36 cellular contexts compared by ENCODE assay signal in the genomic region with DNA sequence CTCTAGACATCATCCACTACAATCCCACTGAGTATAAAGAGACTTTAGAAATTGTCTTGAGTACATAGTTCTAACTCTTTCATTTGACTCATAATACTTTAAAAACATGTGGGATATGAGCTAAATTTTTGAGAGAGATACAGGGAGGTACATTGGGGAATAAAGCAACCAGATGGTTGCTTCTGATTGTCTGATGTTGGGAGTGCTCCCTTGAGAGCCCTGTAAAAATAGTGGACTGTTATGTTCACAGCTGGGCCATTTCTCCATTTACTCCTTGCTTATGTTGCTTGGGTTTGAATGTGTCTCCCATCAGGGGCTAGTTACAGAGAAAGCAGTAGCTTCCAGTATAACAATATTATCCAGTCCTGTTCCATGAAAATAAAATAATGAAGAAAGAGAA.
"Had no signal": no experiment of that assay in that cellular context is flagged by ENCODE, and none has a peak within 500 bp of the region (broad histone marks: within the 10 kb centered on the region; RNA-seq: fewer than 3 reads in every experiment).

No MANE protein-coding gene starts in this region.

- H3K4me3 ChIP-seq: PC-9 had no signal

- H3K4me2 ChIP-seq: KMS-11, PC-9 had no signal

- ATAC-seq: activated CD8-positive, alpha-beta memory T cell treated with anti-CD3 and anti-CD28 coated beads, Interleukin-2, amount 10 ng/mL, durations not matched to agents 7 days and 5 days; activated naive CD8-positive, alpha-beta T cell treated with anti-CD3 and anti-CD28 coated beads, Interleukin-2, amount 50 U/mL, for 24 hours; Right ventricle myocardium inferior had no signal

- H3K27me3 Mint-ChIP-seq: activated B cell treated with CpG ODN at 0.5 μM for 24 hours; activated CD4-positive, alpha-beta memory T cell treated with anti-CD3 and anti-CD28 coated beads, Interleukin-2, amount 10 ng/mL, durations not matched to agents 7 days and 5 days; activated CD8-positive, alpha-beta memory T cell treated with anti-CD3 and anti-CD28 coated beads, Interleukin-2, amount 10 ng/mL, durations not matched to agents 7 days and 5 days; activated naive CD4-positive, alpha-beta T cell treated with anti-CD3 and anti-CD28 coated beads, Interleukin-2, amount 10 ng/mL, durations not matched to agents 7 days and 5 days; activated naive CD8-positive, alpha-beta T cell; activated naive CD8-positive, alpha-beta T cell treated with anti-CD3 and anti-CD28 coated beads, Interleukin-2, amount 50 U/mL, for 24 hours had no signal

- H3K4me1 Mint-ChIP-seq: activated B cell treated with CpG ODN at 0.5 μM for 24 hours; activated CD4-positive, alpha-beta memory T cell treated with anti-CD3 and anti-CD28 coated beads, Interleukin-2, amount 10 ng/mL, durations not matched to agents 7 days and 5 days; activated CD8-positive, alpha-beta memory T cell treated with anti-CD3 and anti-CD28 coated beads, Interleukin-2, amount 10 ng/mL, durations not matched to agents 7 days and 5 days; activated naive CD4-positive, alpha-beta T cell treated with anti-CD3 and anti-CD28 coated beads, Interleukin-2, amount 10 ng/mL, durations not matched to agents 7 days and 5 days; activated naive CD8-positive, alpha-beta T cell treated with anti-CD3 and anti-CD28 coated beads, Interleukin-2, amount 50 U/mL, for 24 hours had no signal

- H3K9ac ChIP-seq: KMS-11 had no signal

- H2AFZ ChIP-seq: PC-9 had no signal

- DNase-seq: activated B cell treated with CpG ODN at 0.5 μM for 24 hours; activated CD4-positive, alpha-beta memory T cell treated with anti-CD3 and anti-CD28 coated beads, Interleukin-2, amount 10 ng/mL, durations not matched to agents 7 days and 5 days; activated CD4-positive, alpha-beta T cell treated with anti-CD3 and anti-CD28 coated beads for 4 hours; activated CD4-positive, CD25-positive, alpha-beta regulatory T cell treated with anti-CD3 and anti-CD28 coated beads, Interleukin-2, amount 50 U/mL, for 72 hours; activated CD8-positive, alpha-beta memory T cell treated with anti-CD3 and anti-CD28 coated beads for 24 hours; activated CD8-positive, alpha-beta memory T cell treated with anti-CD3 and anti-CD28 coated beads, Interleukin-2, amount 10 ng/mL, durations not matched to agents 7 days and 5 days; activated CD8-positive, alpha-beta memory T cell treated with anti-CD3 and anti-CD28 coated beads, Interleukin-2, amount 50 U/mL, for 48 hours; activated effector memory CD4-positive, alpha-beta T cell treated with Interleukin-2 at 50 U/mL for 16 hours; activated naive CD4-positive, alpha-beta T cell treated with anti-CD3 and anti-CD28 coated beads, Interleukin-2, amount 10 ng/mL, durations not matched to agents 7 days and 5 days; activated naive CD8-positive, alpha-beta T cell treated with anti-CD3 and anti-CD28 coated beads, Interleukin-2, amount 50 U/mL, for 24 hours; activated T-cell treated with anti-CD3 and anti-CD28 coated beads, Interleukin-2, amount 50 U/mL, for 48 hours; anterior cingulate cortex; brain microvascular endothelial cell; central memory CD4-positive, alpha-beta T cell; MM.1S; MV-4-11; NCI-H1092; NCI-H1436 treated with DMSO at 0.1 percent for 48 hours; NCI-H187 treated with DMSO at 0.1 percent for 48 hours; NCI-H2081; NCI-H2227 treated with DMSO at 0.1 percent for 48 hours; NCI-H446; NCI-H510A treated with DMSO at 0.1 percent for 48 hours; NCI-H748 treated with DMSO at 0.1 percent for 48 hours; NK-92 treated with Interleukin-12 subunit alpha and Interleukin-12 subunit beta, amount 100 ng/mL, for 24 hours; PC-9; SIG-M5; SW 1271; T-helper 1 cell; T-helper 2 cell; T-helper 9 cell had no signal

- H3K27ac ChIP-seq: brain microvascular endothelial cell, KMS-11, PC-9, RWPE1, VCaP had no signal

- H3K27ac Mint-ChIP-seq: activated B cell treated with CpG ODN at 0.5 μM for 24 hours; activated CD4-positive, alpha-beta memory T cell treated with anti-CD3 and anti-CD28 coated beads, Interleukin-2, amount 10 ng/mL, durations not matched to agents 7 days and 5 days; activated CD8-positive, alpha-beta memory T cell treated with anti-CD3 and anti-CD28 coated beads, Interleukin-2, amount 10 ng/mL, durations not matched to agents 7 days and 5 days; activated naive CD4-positive, alpha-beta T cell treated with anti-CD3 and anti-CD28 coated beads, Interleukin-2, amount 10 ng/mL, durations not matched to agents 7 days and 5 days; activated naive CD8-positive, alpha-beta T cell; activated naive CD8-positive, alpha-beta T cell treated with anti-CD3 and anti-CD28 coated beads, Interleukin-2, amount 50 U/mL, for 24 hours had no signal

- H3K4me3 Mint-ChIP-seq: activated B cell treated with CpG ODN at 0.5 μM for 24 hours; activated CD4-positive, alpha-beta memory T cell treated with anti-CD3 and anti-CD28 coated beads, Interleukin-2, amount 10 ng/mL, durations not matched to agents 7 days and 5 days; activated CD8-positive, alpha-beta memory T cell treated with anti-CD3 and anti-CD28 coated beads, Interleukin-2, amount 10 ng/mL, durations not matched to agents 7 days and 5 days; activated naive CD4-positive, alpha-beta T cell treated with anti-CD3 and anti-CD28 coated beads, Interleukin-2, amount 10 ng/mL, durations not matched to agents 7 days and 5 days; activated naive CD8-positive, alpha-beta T cell; activated naive CD8-positive, alpha-beta T cell treated with anti-CD3 and anti-CD28 coated beads, Interleukin-2, amount 50 U/mL, for 24 hours had no signal

- H3K27me3 ChIP-seq: brain microvascular endothelial cell had no signal

- H3K9me3 Mint-ChIP-seq: activated B cell treated with CpG ODN at 0.5 μM for 24 hours; activated naive CD4-positive, alpha-beta T cell treated with anti-CD3 and anti-CD28 coated beads, Interleukin-2, amount 10 ng/mL, durations not matched to agents 7 days and 5 days; activated naive CD8-positive, alpha-beta T cell treated with anti-CD3 and anti-CD28 coated beads, Interleukin-2, amount 50 U/mL, for 24 hours had no signal
